ENCODE assay signal across 1 cellular context in genomic region chr5:137564475-137564961, GRCh38.
TF ChIP-seq lines count a peak whose summit lies in the region.

No MANE protein-coding gene starts in this region.

TF ChIP-seq in SK-N-SH, 30 proteins besides CTCF, POLR2A, EP300 and RAD21 (continued from another document):
- TF ChIP-seq ZBTB33 (IDR thresholded peaks at IDR 0.05; ENCODE audit: borderline replicate concordance, low read depth) (no peak), GATA2 (CRISPR knock-in tag; IDR thresholded peaks at IDR 0.05) (no peak), REST (IDR thresholded peaks at IDR 0.05; ENCODE audit: low read depth, low read length) (no peak), MAX (IDR thresholded peaks at IDR 0.05; ENCODE audit: low read depth) (no peak), CHD2 (IDR thresholded peaks at IDR 0.05; ENCODE audit: low read length, partially characterized antibody) (no peak), RXRA (IDR thresholded peaks at IDR 0.05; ENCODE audit: borderline replicate concordance, low read depth) (no peak), SMC3 (IDR thresholded peaks at IDR 0.05; ENCODE audit: low read depth, low read length) (no peak), USF1 (IDR thresholded peaks at IDR 0.05; ENCODE audit: borderline replicate concordance, low read depth) (no peak), RFX5 (IDR thresholded peaks at IDR 0.05; ENCODE audit: low read length) (no peak)
